Comparison of ENCODE assay signal across 8 cellular contexts in the genomic region with DNA sequence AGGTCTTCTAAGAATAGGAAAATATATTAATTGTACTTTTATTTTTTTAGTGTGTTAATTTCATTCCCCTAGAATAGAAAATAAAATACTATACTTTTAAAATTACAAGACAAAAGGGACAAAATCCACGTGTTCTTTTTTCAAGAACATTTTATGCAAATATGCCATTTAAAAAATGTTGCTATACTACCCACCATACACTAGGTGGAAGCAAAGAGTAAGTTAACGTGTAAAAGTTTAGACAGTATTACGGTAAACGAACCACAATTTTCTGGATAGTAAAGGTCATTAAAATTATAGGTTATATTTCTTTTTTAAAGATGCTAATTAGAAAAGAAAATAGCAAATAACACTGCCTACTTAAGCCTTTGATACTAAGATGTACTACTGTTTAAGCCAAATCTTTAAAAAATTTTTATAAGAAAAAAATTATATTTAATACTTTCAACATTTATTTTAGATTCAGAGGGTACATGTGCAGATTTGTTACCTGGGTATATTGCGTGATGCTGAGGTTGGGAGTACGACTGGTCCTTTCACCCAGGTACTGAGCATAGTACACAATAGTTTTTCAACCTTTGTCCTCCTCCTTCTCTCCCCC.
DNase-seq lines count a peak whose midpoint lies in the region; ATAC-seq and TF ChIP-seq lines count a peak whose summit lies in the region.

No MANE protein-coding gene starts in this region.

- DNase-seq in AG08396 (ENCODE audit: low spot score): peak; percentile 18
- peak; percentile 60 for DNase-seq in NCI-H2171 treated with DMSO at 0.1 percent for 48 hours (lab: John Stamatoyannopoulos, UW)
- DNase-seq in cardiac fibroblast (ENCODE audit: low read depth in 2 of 2): peak; percentile 59 to 62
- DNase-seq in mesothelial cell of epicardium (ENCODE audit: low spot score in 2 of 2, unreplicated experiment in 2 of 2): no peak
- DNase-seq in NCI-H226: no peak
- no peak for DNase-seq in effector CD8-positive, alpha-beta T cell (lab: John Stamatoyannopoulos, UW)

- no peak overlapping the region for H3K4me3 Mint-ChIP-seq in mesothelial cell of epicardium

- H3K4me1 Mint-ChIP-seq in mesothelial cell of epicardium: no peaks in the 10 kb centered on the region

- ATAC-seq in GM18505 (IDR thresholded peaks at IDR 0.05; ENCODE audit: unreplicated experiment) (peak; percentile 67), HG02938 (IDR thresholded peaks at IDR 0.05; ENCODE audit: unreplicated experiment) (peak; percentile 71)

- H3K27me3 Mint-ChIP-seq in mesothelial cell of epicardium (ENCODE audit: low read depth): peaks cover 3% of the 10 kb centered on the region

- no peaks in the 10 kb centered on the region for H3K36me3 Mint-ChIP-seq in mesothelial cell of epicardium

- no peak overlapping the region for H3K27ac Mint-ChIP-seq in mesothelial cell of epicardium

- no peak for TF ChIP-seq POLR2A in GM18505 (IDR thresholded peaks at IDR 0.05; ENCODE audit: borderline replicate concordance, extremely low read depth, insufficient read depth, insufficient read length)

- no peaks in the 10 kb centered on the region for H3K9me3 Mint-ChIP-seq in mesothelial cell of epicardium

- H3K4me3 ChIP-seq in cardiac fibroblast (replicated peaks in 1 of 2; ENCODE audit: low read depth in 2 of 2, low read length in 2 of 2): no peak overlapping the region

- TF ChIP-seq CTCF in cardiac fibroblast (IDR thresholded peaks at IDR 0.05; ENCODE audit: low read depth, low read length) (peak; percentile 52), mesothelial cell of epicardium (IDR thresholded peaks at IDR 0.05; ENCODE audit: unreplicated experiment) (peak; percentile 80)

Comparison
In these comparisons a context has a peak if more than half of its experiments do, and no peak if none do; other contexts are left out.
1. DNase-seq: peak in AG08396 (single experiment), NCI-H2171 treated with DMSO at 0.1 percent for 48 hours (single experiment) and cardiac fibroblast (2 of 2); none in mesothelial cell of epicardium (0 of 2), NCI-H226 (single experiment) and effector CD8-positive, alpha-beta T cell (single experiment).